Comparison of ENCODE assay signal across 20 cellular contexts in genomic region chr7:23016345-23017253, GRCh38. TPM values are rescaled to one million over a fixed set of nuclear protein-coding genes. Genes with fewer than 3 reads are reported as not detected.
DNase-seq lines count a peak whose midpoint lies in the region; ATAC-seq and TF ChIP-seq lines count a peak whose summit lies in the region.
"Had no signal": no experiment of that assay in that cellular context is flagged by ENCODE, and none has a peak within 500 bp of the region (broad histone marks: within the 10 kb centered on the region; RNA-seq: fewer than 3 reads in every experiment).

No MANE protein-coding gene starts in this region.

- peaks cover 46% of the 10 kb centered on the region for H3K4me1 Mint-ChIP-seq in activated naive CD8-positive, alpha-beta T cell treated with anti-CD3 and anti-CD28 coated beads, Interleukin-2, amount 10 ng/mL, durations not matched to agents 7 days and 5 days
- H3K4me1 Mint-ChIP-seq in activated naive CD8-positive, alpha-beta T cell treated with anti-CD3 and anti-CD28 coated beads for 36 hours = peaks cover 31% of the 10 kb centered on the region
- H3K4me1 Mint-ChIP-seq in MCF 10A (ENCODE audit: insufficient read depth, unreplicated experiment) = peaks cover 32% of the 10 kb centered on the region

- no peak for TF ChIP-seq CTCF in OCI-LY1 (IDR thresholded peaks at IDR 0.05; ENCODE audit: low read length)
- no peak for TF ChIP-seq CTCF in fibroblast of lung (conservative IDR thresholded peaks at IDR 0.05 in 1 of 2, IDR thresholded peaks at IDR 0.05 in 1 of 2; ENCODE audit: low read depth in 1 of 2, low read length in 2 of 2)
- no peak for TF ChIP-seq CTCF in MCF 10A (IDR thresholded peaks at IDR 0.05; ENCODE audit: unreplicated experiment)

- H3K9me2 ChIP-seq in OCI-LY1 (ENCODE audit: low read depth, low read length) = no peaks in the 10 kb centered on the region
- H3K9me2 ChIP-seq: SK-N-SH had no signal

- H2AFZ ChIP-seq in OCI-LY1 (ENCODE audit: low read length) (peak overlapping the region; percentile 50), fibroblast of lung (ENCODE audit: low read length) (peak overlapping the region; percentile 21)

- H3K79me2 ChIP-seq in OCI-LY1 (ENCODE audit: insufficient read depth, low read length) (no peaks in the 10 kb centered on the region), fibroblast of lung (ENCODE audit: control insufficient read depth, insufficient read depth, low read length) (peaks cover 23% of the 10 kb centered on the region)

- H3K36me3 Mint-ChIP-seq in activated naive CD8-positive, alpha-beta T cell treated with anti-CD3 and anti-CD28 coated beads, Interleukin-2, amount 10 ng/mL, durations not matched to agents 7 days and 5 days = peaks cover 14% of the 10 kb centered on the region
- peaks cover 1% of the 10 kb centered on the region for H3K36me3 Mint-ChIP-seq in activated naive CD8-positive, alpha-beta T cell treated with anti-CD3 and anti-CD28 coated beads for 36 hours
- H3K36me3 Mint-ChIP-seq in MCF 10A (ENCODE audit: insufficient read depth, unreplicated experiment) = no peaks in the 10 kb centered on the region

- H3K4me3 ChIP-seq in OCI-LY1 (ENCODE audit: low read depth, low read length, poor library complexity, severe bottlenecking) (no peak overlapping the region), fibroblast of lung (replicated peaks in 1 of 4; ENCODE audit: control extremely low read depth in 1 of 4, insufficient read depth in 1 of 4, low read depth in 3 of 4, low read length in 4 of 4) (no peak overlapping the region)
- H3K4me3 ChIP-seq: body of pancreas, HAP-1, transverse colon had no signal

- H3K4me1 ChIP-seq in OCI-LY1 (ENCODE audit: insufficient read depth, low read length, severe bottlenecking) (peaks cover 39% of the 10 kb centered on the region), fibroblast of lung (ENCODE audit: control insufficient read depth, extremely low read depth, insufficient read depth, low read length) (peaks cover 9% of the 10 kb centered on the region)

- no peaks in the 10 kb centered on the region for H3F3A ChIP-seq in OCI-LY1 (ENCODE audit: insufficient read depth, low read length)

- H4K20me1 ChIP-seq in OCI-LY1 (ENCODE audit: insufficient read depth, low read length) (no peaks in the 10 kb centered on the region), fibroblast of lung (ENCODE audit: control insufficient read depth, extremely low read depth, insufficient read depth, low read length) (no peaks in the 10 kb centered on the region)

- peak overlapping the region; percentile 43 for H3K4me3 Mint-ChIP-seq in activated naive CD8-positive, alpha-beta T cell treated with anti-CD3 and anti-CD28 coated beads, Interleukin-2, amount 10 ng/mL, durations not matched to agents 7 days and 5 days
- H3K4me3 Mint-ChIP-seq in activated naive CD8-positive, alpha-beta T cell treated with anti-CD3 and anti-CD28 coated beads for 36 hours = no peak overlapping the region
- no peak overlapping the region for H3K4me3 Mint-ChIP-seq in MCF 10A (ENCODE audit: unreplicated experiment)
- H3K4me3 Mint-ChIP-seq: activated T-cell treated with anti-CD3 and anti-CD28 coated beads, Interleukin-2, amount 50 U/mL, for 4 hours had no signal

- no peaks in the 10 kb centered on the region for H3K27me3 Mint-ChIP-seq in activated naive CD8-positive, alpha-beta T cell treated with anti-CD3 and anti-CD28 coated beads, Interleukin-2, amount 10 ng/mL, durations not matched to agents 7 days and 5 days
- H3K27me3 Mint-ChIP-seq in activated naive CD8-positive, alpha-beta T cell treated with anti-CD3 and anti-CD28 coated beads for 36 hours = peaks cover 6% of the 10 kb centered on the region
- no peaks in the 10 kb centered on the region for H3K27me3 Mint-ChIP-seq in MCF 10A (ENCODE audit: insufficient read depth, unreplicated experiment)

- H3K4me2 ChIP-seq in OCI-LY1 (ENCODE audit: low read length) (peak overlapping the region; percentile 3; the same call in 1 of the 2 replicates), fibroblast of lung (ENCODE audit: extremely low read depth, insufficient read depth, low read length) (no peak overlapping the region)
- H3K4me2 ChIP-seq: KMS-11, SK-N-SH had no signal

- H3K36me3 ChIP-seq in OCI-LY1 (ENCODE audit: insufficient read depth, low read length) = no peaks in the 10 kb centered on the region
- H3K36me3 ChIP-seq in fibroblast of lung (ENCODE audit: control insufficient read depth, insufficient read depth, low read length) = no peaks in the 10 kb centered on the region
- H3K36me3 ChIP-seq: HAP-1, transverse colon had no signal

- peaks cover 4% of the 10 kb centered on the region for H3K9me3 Mint-ChIP-seq in activated naive CD8-positive, alpha-beta T cell treated with anti-CD3 and anti-CD28 coated beads, Interleukin-2, amount 10 ng/mL, durations not matched to agents 7 days and 5 days
- H3K9me3 Mint-ChIP-seq in activated naive CD8-positive, alpha-beta T cell treated with anti-CD3 and anti-CD28 coated beads for 36 hours = peaks cover under 1% of the 10 kb centered on the region
- peaks cover 6% of the 10 kb centered on the region for H3K9me3 Mint-ChIP-seq in MCF 10A (ENCODE audit: unreplicated experiment)
- H3K9me3 Mint-ChIP-seq: activated T-cell treated with anti-CD3 and anti-CD28 coated beads, Interleukin-2, amount 50 U/mL, for 4 hours had no signal

- intact Hi-C loops in MCF 10A (cut with micrococcal nuclease) = no loop called here

- no peak for ATAC-seq in activated naive CD8-positive, alpha-beta T cell treated with anti-CD3 and anti-CD28 coated beads, Interleukin-2, amount 10 ng/mL, durations not matched to agents 7 days and 5 days (ENCODE audit: low read depth)
- ATAC-seq: activated naive CD4-positive, alpha-beta T cell treated with anti-CD3 and anti-CD28 coated beads, Interleukin-2, amount 50 U/mL, for 72 hours; activated T-cell treated with anti-CD3 and anti-CD28 coated beads, Interleukin-2, amount 50 U/mL, for 4 hours; body of pancreas; foreskin keratinocyte; left colon had no signal

- no TSS peak for BruUV-seq in MCF 10A (replicated peaks; lab: Mats Ljungman, UMichigan)

- DNase-seq in activated naive CD8-positive, alpha-beta T cell treated with anti-CD3 and anti-CD28 coated beads, Interleukin-2, amount 10 ng/mL, durations not matched to agents 7 days and 5 days = no peak
- no peak for DNase-seq in activated naive CD8-positive, alpha-beta T cell treated with anti-CD3 and anti-CD28 coated beads for 36 hours
- DNase-seq in fibroblast of lung (ENCODE audit: low read depth in 2 of 2) (no peak), HCEC 1CT (no peak), SHP77 treated with DMSO at 0.1 percent for 48 hours (lab: John Stamatoyannopoulos, UW) (no peak), MCF 10A (ENCODE audit: unreplicated experiment) (no peak), kidney tubule cell (ENCODE audit: low spot score) (no peak)
- DNase-seq: activated CD4-positive, alpha-beta T cell treated with anti-CD3 and anti-CD28 coated beads for 48 hours; activated T-cell treated with anti-CD3 and anti-CD28 coated beads, Interleukin-2, amount 50 U/mL, for 4 hours; body of pancreas; DND-41; foreskin keratinocyte; left colon; NCI-H1417; SK-N-SH; transverse colon had no signal

- H3K27me3 ChIP-seq in OCI-LY1 (ENCODE audit: insufficient read depth, low read length) = no peaks in the 10 kb centered on the region
- no peaks in the 10 kb centered on the region for H3K27me3 ChIP-seq in fibroblast of lung (ENCODE audit: control insufficient read depth, insufficient read depth, low read length)
- H3K27me3 ChIP-seq: body of pancreas, foreskin keratinocyte had no signal

- POLR2A ChIA-PET in activated naive CD8-positive, alpha-beta T cell treated with anti-CD3 and anti-CD28 coated beads, Interleukin-2, amount 10 ng/mL, durations not matched to agents 7 days and 5 days (lab: Charles Lee) = no interaction called here
- POLR2A ChIA-PET in MCF 10A (lab: Yijun Ruan, JAX) = interaction anchor here (1.5 to 2.7 kb wide), 2 partner anchors 10 to 157 kb away, joined by 6 to 7 read pairs; no protein-coding TSS in a partner anchor

- H3K9me3 ChIP-seq in OCI-LY1 (ENCODE audit: low read length) (no peaks in the 10 kb centered on the region), fibroblast of lung (ENCODE audit: control insufficient read depth, insufficient read depth, low read depth, low read length) (no peaks in the 10 kb centered on the region)
- H3K9me3 ChIP-seq: body of pancreas, HAP-1, SK-N-SH, transverse colon had no signal

- peak overlapping the region; percentile 79 for H3K27ac Mint-ChIP-seq in activated naive CD8-positive, alpha-beta T cell treated with anti-CD3 and anti-CD28 coated beads, Interleukin-2, amount 10 ng/mL, durations not matched to agents 7 days and 5 days
- H3K27ac Mint-ChIP-seq in activated naive CD8-positive, alpha-beta T cell treated with anti-CD3 and anti-CD28 coated beads for 36 hours = no peak overlapping the region
- no peak overlapping the region for H3K27ac Mint-ChIP-seq in MCF 10A (ENCODE audit: low read depth, unreplicated experiment)
- H3K27ac Mint-ChIP-seq: activated naive CD4-positive, alpha-beta T cell treated with anti-CD3 and anti-CD28 coated beads, Interleukin-2, amount 50 U/mL, for 72 hours had no signal

- H3K9ac ChIP-seq in OCI-LY1 (ENCODE audit: low read length) (no peak overlapping the region), fibroblast of lung (ENCODE audit: insufficient read depth, low read length) (no peak overlapping the region)
- H3K9ac ChIP-seq: KMS-11, SK-N-SH had no signal

- peak overlapping the region; percentile 21 for H3K27ac ChIP-seq in OCI-LY1 (ENCODE audit: low read depth, low read length, poor library complexity, severe bottlenecking)
- no peak overlapping the region for H3K27ac ChIP-seq in fibroblast of lung (ENCODE audit: insufficient read depth, low read length)
- H3K27ac ChIP-seq: body of pancreas, foreskin keratinocyte, KMS-11, transverse colon had no signal

- CTCF ChIA-PET in MCF 10A (lab: Yijun Ruan, JAX) = interaction anchor here (0.5 to 1.9 kb wide), 4 partner anchors 10 to 429 kb away, joined by 3 to 15 read pairs (median 4); no protein-coding TSS in a partner anchor

RNA-seq across cellular contexts. Expression of gene HYCC1, which starts 2.7 kb away (rescaled TPM):
- 10 to 100 TPM; 49.5 to 49.7 TPM for total RNA-seq in activated naive CD8-positive, alpha-beta T cell treated with anti-CD3 and anti-CD28 coated beads, Interleukin-2, amount 10 ng/mL, durations not matched to agents 7 days and 5 days
- total RNA-seq in activated naive CD8-positive, alpha-beta T cell treated with anti-CD3 and anti-CD28 coated beads for 36 hours = 10 to 100 TPM; 24.8 to 27.9 TPM
- total RNA-seq in fibroblast of lung = 168 and 197 TPM in 2 replicates
- 211 and 215 TPM in 2 replicates for polyA plus RNA-seq in fibroblast of lung
- 108 and 112 TPM in 2 replicates for polyA plus RNA-seq in fibroblast of lung (2012)
- 22.5 and 37.1 TPM in 2 replicates for polyA minus RNA-seq in fibroblast of lung (ENCODE audit: low replicate concordance)
- 48.9 and 49.1 TPM in 2 replicates for total RNA-seq in MCF 10A (2022)
